ENCODE assay signal across 9 cellular contexts in genomic region chr4:99847362-99847976, GRCh38. TPM values are rescaled to one million over a fixed set of nuclear protein-coding genes. Genes with fewer than 3 reads are reported as not detected.
A peak's percentile ranks its signal among the peaks of the same experiment; 100 is the strongest.
DNase-seq lines count a peak whose midpoint lies in the region; ATAC-seq, FAIRE-seq and TF ChIP-seq lines count a peak whose summit lies in the region.
"Had no signal": no experiment of that assay in that cellular context is flagged by ENCODE, and none has a peak within 500 bp of the region (broad histone marks: within the 10 kb centered on the region; RNA-seq: fewer than 3 reads in every experiment).

No MANE protein-coding gene starts in this region.

- ATAC-seq in GM21526 (IDR thresholded peaks at IDR 0.05; ENCODE audit: low FRiP score, unreplicated experiment): peak; percentile 75
- peak; percentile 58 for ATAC-seq in HG03521 (IDR thresholded peaks at IDR 0.05; ENCODE audit: unreplicated experiment)

- no peaks in the 10 kb centered on the region for H3K36me3 ChIP-seq in small intestine (ENCODE audit: control insufficient read depth in 2 of 2, insufficient read depth in 2 of 2, low read length in 2 of 2)

- no peaks in the 10 kb centered on the region for H3K9me3 ChIP-seq in small intestine (ENCODE audit: control insufficient read depth, low read depth)

- WGBS in small intestine, 3 donors: 81 to 85% (median 84%) methylated on average over 10 of the region's 10 CpGs

- no peak overlapping the region for H3K4me3 ChIP-seq in small intestine (ENCODE audit: low read depth in 1 of 2, low read length in 2 of 2)
- H3K4me3 ChIP-seq in dorsolateral prefrontal cortex: no peak overlapping the region

- H3K27me3 ChIP-seq in small intestine (ENCODE audit: control insufficient read depth in 2 of 2, insufficient read depth in 2 of 2, low read length in 2 of 2) (no peaks in the 10 kb centered on the region), dorsolateral prefrontal cortex (no peaks in the 10 kb centered on the region)

- FAIRE-seq in GM18507 (lab: Jason Lieb, UNC) (peak; percentile 99), small intestine (lab: Jason Lieb, UNC) (no peak)
- FAIRE-seq: colon had no signal

- no peak for DNase-seq in GM18507 (ENCODE audit: extremely low spot score, insufficient read length, low read depth)
- DNase-seq in central memory CD4-positive, alpha-beta T cell: peak; percentile 21
- DNase-seq in small intestine: no peak
- DNase-seq in cardiac septum (ENCODE audit: low spot score): no peak
- no peak for DNase-seq in dorsolateral prefrontal cortex
- DNase-seq in HUDEP-2 (lab: John Stamatoyannopoulos, UW; ENCODE audit: unreplicated experiment in 76 of 76): no peak

- no peak for TF ChIP-seq CTCF in dorsolateral prefrontal cortex (IDR thresholded peaks at IDR 0.05 in 54 of 56, conservative IDR thresholded peaks at IDR 0.05 in 2 of 56; ENCODE audit: low read depth in 1 of 56, partially characterized antibody in 56 of 56)

- H3K27ac ChIP-seq in small intestine (ENCODE audit: low read depth in 1 of 2, low read length in 1 of 2) (peak overlapping the region in 1 of 2 donors; percentile 2), dorsolateral prefrontal cortex (no peak overlapping the region)

- intact Hi-C loops in cardiac septum (cut with DNase I): no loop called here
- intact Hi-C loops in dorsolateral prefrontal cortex (cut with DNase I): no loop called here

- no peaks in the 10 kb centered on the region for H3K4me1 ChIP-seq in small intestine (ENCODE audit: control insufficient read depth in 2 of 2, insufficient read depth in 1 of 2, low read depth in 1 of 2, low read length in 1 of 2)

RNA-seq across cellular contexts. Expression of gene DAPP1, which starts 30.8 kb away (rescaled TPM):
- 1 to 10 TPM in 2 of 3 donors, not detected in 1; 1.8 to 2.4 TPM for polyA plus RNA-seq in small intestine
- total RNA-seq in cardiac septum (0.43 TPM), dorsolateral prefrontal cortex (1 to 10 TPM in 49 of 120 experiments, under 1 TPM in 66, not detected in 5; 0.13 to 2.7 (median 0.90) TPM)

RNA-seq across cellular contexts. Expression of gene LAMTOR3, which starts 46.8 kb away (rescaled TPM):
- polyA plus RNA-seq in small intestine: 10 to 100 TPM; 48.9 to 96.6 (median 66.7) TPM
- total RNA-seq in cardiac septum (26.4 TPM), dorsolateral prefrontal cortex (10 to 100 TPM; 26.6 to 58.4 (median 43.5) TPM)
